ENCODE assay signal across 13 cellular contexts in the genomic region with DNA sequence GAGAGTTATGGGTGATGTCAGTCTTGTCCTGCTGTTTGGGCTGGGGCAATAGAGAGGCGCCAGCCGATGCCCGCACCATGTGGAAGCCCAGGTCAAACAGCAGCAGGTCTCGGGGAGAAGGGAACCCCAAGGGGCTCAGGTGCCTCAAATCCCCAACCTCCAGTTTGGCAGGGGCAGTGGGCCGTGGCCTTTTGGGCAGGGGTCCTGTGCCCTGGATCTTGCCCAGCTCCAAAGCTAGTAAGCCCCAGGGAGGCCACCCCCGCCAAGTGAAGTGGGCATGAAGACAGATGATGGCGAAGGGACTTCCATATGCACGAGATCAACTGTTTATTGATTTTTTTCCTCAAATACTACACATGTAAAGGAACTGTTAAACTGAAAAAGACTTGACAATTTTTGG.
"Had no signal": no experiment of that assay in that cellular context is flagged by ENCODE, and none has a peak within 500 bp of the region (broad histone marks: within the 10 kb centered on the region; RNA-seq: fewer than 3 reads in every experiment).

No MANE protein-coding gene starts in this region.

- H3K4me1 Mint-ChIP-seq: activated CD4-positive, alpha-beta T cell treated with anti-CD3 and anti-CD28 coated beads, Interleukin-2, amount 10 ng/mL, durations not matched to agents 7 days and 5 days; endodermal cell; nephron progenitor cell had no signal

- H3K27me3 ChIP-seq: brain microvascular endothelial cell had no signal

- H3K27ac ChIP-seq: brain microvascular endothelial cell had no signal

- H3K4me3 Mint-ChIP-seq: activated CD4-positive, alpha-beta T cell treated with anti-CD3 and anti-CD28 coated beads, Interleukin-2, amount 10 ng/mL, durations not matched to agents 7 days and 5 days; activated T-cell treated with anti-CD3 and anti-CD28 coated beads, Interleukin-2, amount 50 U/mL, for 72 hours; endodermal cell; nephron progenitor cell; stimulated activated memory B cell treated with anti-CD40 and anti-IgM and Interleukin-4, amounts not matched to agents 10 μg/mL and 1 μg/mL and 100 μg/mL, for 72 hours had no signal

- DNase-seq: activated CD4-positive, alpha-beta T cell treated with anti-CD3 and anti-CD28 coated beads, Interleukin-2, amount 10 ng/mL, durations not matched to agents 7 days and 5 days; activated CD8-positive, alpha-beta memory T cell treated with anti-CD3 and anti-CD28 coated beads, Interleukin-2, amount 50 U/mL, for 48 hours; activated gamma-delta T cell; activated T-cell treated with anti-CD3 and anti-CD28 coated beads, Interleukin-2, amount 50 U/mL, for 72 hours; amniotic stem cell; brain microvascular endothelial cell; endodermal cell; mesendoderm; nephron progenitor cell; T-helper 1 cell had no signal

- H3K27me3 Mint-ChIP-seq: activated CD4-positive, alpha-beta T cell treated with anti-CD3 and anti-CD28 coated beads, Interleukin-2, amount 10 ng/mL, durations not matched to agents 7 days and 5 days; stimulated activated memory B cell treated with anti-CD40 and anti-IgM and Interleukin-4, amounts not matched to agents 10 μg/mL and 1 μg/mL and 100 μg/mL, for 72 hours had no signal

- H3K27ac Mint-ChIP-seq: activated CD4-positive, alpha-beta T cell treated with anti-CD3 and anti-CD28 coated beads, Interleukin-2, amount 10 ng/mL, durations not matched to agents 7 days and 5 days; activated naive CD4-positive, alpha-beta T cell treated with anti-CD3 and anti-CD28 coated beads, Interleukin-2, amount 50 U/mL, for 72 hours; activated T-cell treated with anti-CD3 and anti-CD28 coated beads, Interleukin-2, amount 50 U/mL, for 72 hours; endodermal cell; nephron progenitor cell; stimulated activated memory B cell treated with anti-CD40 and anti-IgM and Interleukin-4, amounts not matched to agents 10 μg/mL and 1 μg/mL and 100 μg/mL, for 72 hours had no signal

- H3K9me3 Mint-ChIP-seq: endodermal cell; nephron progenitor cell; stimulated activated memory B cell treated with anti-CD40 and anti-IgM and Interleukin-4, amounts not matched to agents 10 μg/mL and 1 μg/mL and 100 μg/mL, for 72 hours had no signal

- ATAC-seq: activated naive CD4-positive, alpha-beta T cell treated with anti-CD3 and anti-CD28 coated beads, Interleukin-2, amount 50 U/mL, for 72 hours; activated T-cell treated with anti-CD3 and anti-CD28 coated beads, Interleukin-2, amount 50 U/mL, for 72 hours; SK-N-SH treated with all-trans-retinoic acid at 6 μM for 48 hours; stimulated activated memory B cell treated with anti-CD40 and anti-IgM and Interleukin-4, amounts not matched to agents 10 μg/mL and 1 μg/mL and 100 μg/mL, for 72 hours had no signal
